8 cellular contexts compared by ENCODE assay signal in genomic region chr1:26432793-26433192, GRCh38. TPM values are rescaled to one million over a fixed set of nuclear protein-coding genes. Genes with fewer than 3 reads are reported as not detected.
DNase-seq lines count a peak whose midpoint lies in the region; ATAC-seq and TF ChIP-seq lines count a peak whose summit lies in the region.

No MANE protein-coding gene starts in this region.

- H3K4me1 ChIP-seq in mesendoderm (ENCODE audit: control insufficient read depth, low read depth, low read length) = no peaks in the 10 kb centered on the region
- H3K4me1 ChIP-seq in upper lobe of left lung = peaks cover 18 to 30% (median 21%) of the 10 kb centered on the region in 4 donors

- in situ Hi-C loops in brain microvascular endothelial cell (cut with HindIII; ENCODE audit: low pct_ligation_motif_present, low sequenced_read_pairs) = no loop called here

- no peak overlapping the region for H3K18ac ChIP-seq in mesendoderm (ENCODE audit: low read length)

- DNase-seq in activated naive CD4-positive, alpha-beta T cell (lab: John Stamatoyannopoulos, UW) = no peak
- DNase-seq in brain microvascular endothelial cell (no peak), mesendoderm (no peak), upper lobe of left lung (no peak), NCI-H1694 treated with DMSO at 0.1 percent for 48 hours (lab: John Stamatoyannopoulos, UW) (no peak), T-helper 9 cell (no peak)

- peak overlapping the region; percentile 32 for H3K4me2 ChIP-seq in mesendoderm (ENCODE audit: low read length)

- H3K79me1 ChIP-seq in mesendoderm (ENCODE audit: low read length) = peaks cover 2% of the 10 kb centered on the region

- H3K27me3 Mint-ChIP-seq in activated naive CD4-positive, alpha-beta T cell treated with anti-CD3 and anti-CD28 coated beads, Interleukin-2, amount 50 U/mL, for 24 hours = no peaks in the 10 kb centered on the region

- no peak for TF ChIP-seq POLR2A in upper lobe of left lung (IDR thresholded peaks at IDR 0.05)

- no peak overlapping the region for H2BK120ac ChIP-seq in mesendoderm (ENCODE audit: low read depth, low read length)

- no peak overlapping the region for H2BK15ac ChIP-seq in mesendoderm (replicated peaks; ENCODE audit: low read depth)

- H2BK5ac ChIP-seq in mesendoderm (ENCODE audit: low read length) = no peak overlapping the region

- no peak for TF ChIP-seq EP300 in upper lobe of left lung (IDR thresholded peaks at IDR 0.05)

- no peaks in the 10 kb centered on the region for H3K9me3 ChIP-seq in upper lobe of left lung

- no peak overlapping the region for H4K8ac ChIP-seq in mesendoderm (ENCODE audit: low read depth, low read length)

- H3K4me1 Mint-ChIP-seq in activated naive CD4-positive, alpha-beta T cell treated with anti-CD3 and anti-CD28 coated beads, Interleukin-2, amount 50 U/mL, for 24 hours = peaks cover 25% of the 10 kb centered on the region

- H3K56ac ChIP-seq in mesendoderm (ENCODE audit: low read length) = peak overlapping the region; percentile 78

- H3K4ac ChIP-seq in mesendoderm (ENCODE audit: low read depth, low read length) = no peak overlapping the region

- H3K4me3 ChIP-seq in brain microvascular endothelial cell (ENCODE audit: low read depth, low read length) (peak overlapping the region; percentile 96), mesendoderm (ENCODE audit: low read length) (peak overlapping the region; percentile 59), upper lobe of left lung (peak overlapping the region; percentile 29 to 67 (median 58))

- H3K27me3 ChIP-seq in brain microvascular endothelial cell (replicated peaks) = no peaks in the 10 kb centered on the region
- H3K27me3 ChIP-seq in mesendoderm (ENCODE audit: insufficient read depth, low read length, poor library complexity) = no peaks in the 10 kb centered on the region
- H3K27me3 ChIP-seq in upper lobe of left lung = no peaks in the 10 kb centered on the region

- H3K23ac ChIP-seq in mesendoderm (ENCODE audit: low read length) = no peak overlapping the region

- H3K4me3 Mint-ChIP-seq in activated naive CD4-positive, alpha-beta T cell treated with anti-CD3 and anti-CD28 coated beads, Interleukin-2, amount 50 U/mL, for 24 hours = peak overlapping the region; percentile 99

- WGBS in mesendoderm (ENCODE audit: extremely low coverage, insufficient coverage, low lambda C conversion rate) = no CpG with 5 or more reads among the region's 3 CpGs
- WGBS in upper lobe of left lung, 2 donors = 43 to 63% methylated on average over 3 of the region's 3 CpGs

- no peak overlapping the region for H3K27ac Mint-ChIP-seq in activated naive CD4-positive, alpha-beta T cell treated with anti-CD3 and anti-CD28 coated beads, Interleukin-2, amount 50 U/mL, for 24 hours

- H3K9ac ChIP-seq in mesendoderm (ENCODE audit: low read length) = peak overlapping the region; percentile 73

- H3K79me2 ChIP-seq in mesendoderm (ENCODE audit: control insufficient read depth, insufficient read depth, low read length) = peaks cover 3% of the 10 kb centered on the region

- H4K5ac ChIP-seq in mesendoderm (ENCODE audit: low read length) = no peak overlapping the region

- no peak overlapping the region for H2AK5ac ChIP-seq in mesendoderm (ENCODE audit: low read length)

- ATAC-seq in upper lobe of left lung (ENCODE audit: low FRiP score in 2 of 2) = no peak
- ATAC-seq in HG02763 (IDR thresholded peaks at IDR 0.05; ENCODE audit: unreplicated experiment) = no peak

- TF ChIP-seq CTCF in brain microvascular endothelial cell (IDR thresholded peaks at IDR 0.05; ENCODE audit: low read depth, low read length, missing control alignments) = no peak
- no peak for TF ChIP-seq CTCF in upper lobe of left lung (IDR thresholded peaks at IDR 0.05)

- H3K27ac ChIP-seq in brain microvascular endothelial cell = peak overlapping the region; percentile 69
- no peak overlapping the region for H3K27ac ChIP-seq in mesendoderm (ENCODE audit: low read depth, low read length)
- peak overlapping the region; percentile 59 to 83 (median 78) for H3K27ac ChIP-seq in upper lobe of left lung

- H3K36me3 ChIP-seq in brain microvascular endothelial cell (replicated peaks) = peaks cover 21% of the 10 kb centered on the region
- peaks cover under 1% of the 10 kb centered on the region for H3K36me3 ChIP-seq in mesendoderm (ENCODE audit: control insufficient read depth, insufficient read depth, low read length)
- H3K36me3 ChIP-seq in upper lobe of left lung = peaks cover 9 to 23% (median 16%) of the 10 kb centered on the region in 4 donors

- no peaks in the 10 kb centered on the region for H3K9me3 Mint-ChIP-seq in activated naive CD4-positive, alpha-beta T cell treated with anti-CD3 and anti-CD28 coated beads, Interleukin-2, amount 50 U/mL, for 24 hours

- peaks cover 3% of the 10 kb centered on the region for H3K36me3 Mint-ChIP-seq in activated naive CD4-positive, alpha-beta T cell treated with anti-CD3 and anti-CD28 coated beads, Interleukin-2, amount 50 U/mL, for 24 hours

RNA-seq across cellular contexts. Expression of gene DHDDS, which starts 0.7 kb away (rescaled TPM):
- 26.4 TPM for polyA plus RNA-seq in mesendoderm (2013, experiment 1 of 2)
- 25.9 TPM for polyA plus RNA-seq in mesendoderm (2013, experiment 2 of 2)
- total RNA-seq in upper lobe of left lung = 10 to 100 TPM; 25.6 to 53.0 (median 39.4) TPM

RNA-seq across cellular contexts. Expression of gene LIN28A, which starts 22.2 kb away (rescaled TPM):
- 665 TPM for polyA plus RNA-seq in mesendoderm (2013, experiment 1 of 2)
- 652 TPM for polyA plus RNA-seq in mesendoderm (2013, experiment 2 of 2)
- 1 to 10 TPM in 2 of 6 donors, not detected in 4; 1.2 to 1.4 TPM for total RNA-seq in upper lobe of left lung

RNA-seq across cellular contexts. Expression of gene HMGN2, which starts 39.4 kb away (rescaled TPM):
- 909 TPM for polyA plus RNA-seq in mesendoderm (2013, experiment 1 of 2)
- 895 TPM for polyA plus RNA-seq in mesendoderm (2013, experiment 2 of 2)
- 100 to 1,000 TPM; 166 to 378 (median 267) TPM for total RNA-seq in upper lobe of left lung
